ENCODE assay signal across 32 cellular contexts in genomic region chr1:198498881-198499280, GRCh38. TPM values are rescaled to one million over a fixed set of nuclear protein-coding genes. Genes with fewer than 3 reads are reported as not detected.
DNase-seq lines count a peak whose midpoint lies in the region; ATAC-seq and TF ChIP-seq lines count a peak whose summit lies in the region.
"Had no signal": no experiment of that assay in that cellular context is flagged by ENCODE, and none has a peak within 500 bp of the region (broad histone marks: within the 10 kb centered on the region; RNA-seq: fewer than 3 reads in every experiment).

No MANE protein-coding gene starts in this region.

- peak overlapping the region; percentile 57 for H2AFZ ChIP-seq in parathyroid adenoma

- H3K9me3 ChIP-seq in parathyroid adenoma (ENCODE audit: control insufficient read depth, low read length), result no peaks in the 10 kb centered on the region
- no peaks in the 10 kb centered on the region for H3K9me3 ChIP-seq in thyroid gland
- peaks cover 16% of the 10 kb centered on the region for H3K9me3 ChIP-seq in MG63
- H3K9me3 ChIP-seq: Peyer's patch, SJCRH30, tibial artery had no signal

- H3K27me3 ChIP-seq in parathyroid adenoma (ENCODE audit: control insufficient read depth, insufficient read depth, low read length) (no peaks in the 10 kb centered on the region), thyroid gland (no peaks in the 10 kb centered on the region), MG63 (no peaks in the 10 kb centered on the region)
- H3K27me3 ChIP-seq: esophagus muscularis mucosa, Peyer's patch, SJCRH30, stomach, tibial artery had no signal

- no peaks in the 10 kb centered on the region for H3K79me2 ChIP-seq in parathyroid adenoma

- H3K27ac ChIP-seq in RWPE1 (no peak overlapping the region), parathyroid adenoma (peak overlapping the region; percentile 74), thyroid gland (no peak overlapping the region)
- H3K27ac ChIP-seq: esophagus muscularis mucosa, left ventricle myocardium inferior, Peyer's patch, SJCRH30, stomach, tibial artery had no signal

- no peak for ATAC-seq in GM18519 (IDR thresholded peaks at IDR 0.05; ENCODE audit: low FRiP score, unreplicated experiment)
- ATAC-seq: activated T-cell treated with anti-CD3 and anti-CD28 coated beads, Interleukin-2, amount 50 U/mL, for 72 hours; CD8-positive, alpha-beta T cell; naive thymus-derived CD4-positive, alpha-beta T cell had no signal

- no peak overlapping the region for H3K4me2 ChIP-seq in parathyroid adenoma (ENCODE audit: low read length)

- H3K4me1 ChIP-seq in parathyroid adenoma, result peaks cover 11% of the 10 kb centered on the region
- no peaks in the 10 kb centered on the region for H3K4me1 ChIP-seq in thyroid gland
- H3K4me1 ChIP-seq: esophagus muscularis mucosa, left ventricle myocardium inferior, Peyer's patch, stomach, tibial artery had no signal

- TF ChIP-seq POLR2A in thyroid gland (IDR thresholded peaks at IDR 0.05), result no peak

- TF ChIP-seq CTCF in RWPE1 (conservative IDR thresholded peaks at IDR 0.05; ENCODE audit: low read depth) (no peak), fibroblast of pulmonary artery (IDR thresholded peaks at IDR 0.05; ENCODE audit: low read length, missing control alignments) (no peak), parathyroid adenoma (IDR thresholded peaks at IDR 0.05) (no peak), thyroid gland (IDR thresholded peaks at IDR 0.05) (no peak)

- H3K36me3 ChIP-seq in parathyroid adenoma (ENCODE audit: control insufficient read depth, insufficient read depth, low read length), result no peaks in the 10 kb centered on the region
- H3K36me3 ChIP-seq in thyroid gland, result no peaks in the 10 kb centered on the region
- H3K36me3 ChIP-seq in MG63, result peaks cover 7% of the 10 kb centered on the region
- H3K36me3 ChIP-seq: esophagus muscularis mucosa, left ventricle myocardium inferior, Peyer's patch, SJCRH30, stomach, tibial artery had no signal

- CTCF ChIA-PET in RWPE1 (lab: Yijun Ruan, JAX), result interaction anchor here (0.6 to 0.7 kb wide), 3 partner anchors 33 to 436 kb away, joined by 3 to 4 read pairs (median 4); no protein-coding TSS in a partner anchor

- 93 to 95% methylated on average over 1 of the region's 1 CpG for WGBS in thyroid gland, 2 donors

- DNase-seq in EH (ENCODE audit: low read depth) (peak; percentile 35), RWPE1 (ENCODE audit: low spot score) (peak; percentile 32), fibroblast of pulmonary artery (ENCODE audit: low read depth) (peak; percentile 20), thyroid gland (no peak), MG63 (no peak), GM19238 (ENCODE audit: insufficient read length, low spot score) (no peak)
- DNase-seq: activated CD4-positive, alpha-beta T cell treated with anti-CD3 and anti-CD28 coated beads, Interleukin-2, amount 50 U/mL, for 4 hours; activated naive CD4-positive, alpha-beta T cell treated with anti-CD3 and anti-CD28 coated beads, Interleukin-2, amount 10 ng/mL, durations not matched to agents 7 days and 5 days; activated T-cell treated with anti-CD3 and anti-CD28 coated beads, Interleukin-2, amount 50 U/mL, for 72 hours; caudate nucleus; CD8-positive, alpha-beta T cell; DMS79; endodermal cell; hypothalamus; left ventricle myocardium inferior; midbrain; naive thymus-derived CD4-positive, alpha-beta T cell; NCI-H1105 treated with DMSO at 0.1 percent for 48 hours; NCI-H2029; nucleus accumbens; Peyer's patch; small intestine; stimulated activated CD4-positive, alpha-beta T cell treated with anti-CD3 and anti-CD28 coated beads, Interleukin-2, amount 100 ng/mL, for 24 hours; stomach; T-helper 1 cell; tibial artery had no signal

- H3K4me3 ChIP-seq in fibroblast of pulmonary artery (replicated peaks; ENCODE audit: low read depth, low read length), result no peak overlapping the region
- no peak overlapping the region for H3K4me3 ChIP-seq in parathyroid adenoma (ENCODE audit: low read depth, low read length)
- no peak overlapping the region for H3K4me3 ChIP-seq in thyroid gland (replicated peaks in 1 of 3)
- no peak overlapping the region for H3K4me3 ChIP-seq in MG63
- H3K4me3 ChIP-seq: esophagus muscularis mucosa, left ventricle myocardium inferior, Peyer's patch, SJCRH30, stomach, tibial artery had no signal

- POLR2A ChIA-PET in RWPE1 (lab: Yijun Ruan, JAX; ENCODE audit: low non-redundant PET), result no interaction called here

- H3K9ac ChIP-seq in parathyroid adenoma, result no peak overlapping the region

- intact Hi-C loops in thyroid gland (cut with DNase I), result no loop called here

RNA-seq across cellular contexts. Expression of gene ATP6V1G3, which starts 41.6 kb away (rescaled TPM):
- total RNA-seq in thyroid gland, result not detected
- 6.7 TPM in 1 of 2 replicates, not detected in the other for total RNA-seq in MG63 (2014; rRNA removed; shearing (Covaris generic); ENCODE audit: low replicate concordance)
- total RNA-seq: activated T-cell treated with anti-CD3 and anti-CD28 coated beads, Interleukin-2, amount 50 U/mL, for 72 hours; B cell; CD8-positive, alpha-beta T cell; esophagus muscularis mucosa; left ventricle myocardium inferior; LHCN-M2; naive thymus-derived CD4-positive, alpha-beta T cell; Peyer's patch; SJCRH30; stomach had no signal

Comparison
In these comparisons a context has a peak if more than half of its experiments do, and no peak if none do; other contexts are left out.
1. DNase-seq: peak in EH (single experiment), RWPE1 (single experiment) and fibroblast of pulmonary artery (single experiment); none in thyroid gland (0 of 2), MG63 (single experiment) and GM19238 (single experiment).